Comparison of ENCODE assay signal across 37 cellular contexts in the genomic region with DNA sequence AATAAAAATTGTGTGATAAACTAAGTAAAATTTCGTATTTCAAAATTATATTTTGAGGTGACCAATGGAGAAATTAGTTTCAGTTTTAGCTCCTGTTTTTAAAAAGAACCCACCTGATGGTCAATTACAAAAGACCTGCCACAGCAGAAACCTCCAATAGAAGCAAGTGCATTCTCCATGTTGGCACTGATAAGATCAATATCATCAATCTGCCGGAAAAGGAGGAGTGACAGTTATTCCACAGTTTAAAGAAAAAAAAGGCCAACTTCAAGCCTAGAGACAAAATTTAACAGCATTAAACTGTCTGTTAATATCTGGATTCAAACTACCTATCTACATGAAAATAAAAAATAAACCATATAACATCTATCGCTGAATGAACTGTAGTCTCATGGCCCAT.
"Had no signal": no experiment of that assay in that cellular context is flagged by ENCODE, and none has a peak within 500 bp of the region (broad histone marks: within the 10 kb centered on the region; RNA-seq: fewer than 3 reads in every experiment).

No MANE protein-coding gene starts in this region.

- DNase-seq: activated B cell treated with CpG ODN at 0.5 μM for 24 hours; activated CD4-positive, alpha-beta memory T cell treated with anti-CD3 and anti-CD28 coated beads for 36 hours; activated CD4-positive, alpha-beta T cell treated with anti-CD3 and anti-CD28 coated beads for 4 hours; activated CD4-positive, alpha-beta T cell treated with anti-CD3 and anti-CD28 coated beads, Interleukin-2, amount 10 ng/mL, durations not matched to agents 24 days and 14 days; activated CD4-positive, alpha-beta T cell treated with anti-CD3 and anti-CD28 coated beads, Interleukin-2, amount 50 U/mL, for 1 hour; activated CD4-positive, alpha-beta T cell treated with anti-CD3 and anti-CD28 coated beads, Interleukin-2, amount 50 U/mL, for 4 hours; activated CD4-positive, CD25-positive, alpha-beta regulatory T cell treated with anti-CD3 and anti-CD28 coated beads, Interleukin-2, amount 50 U/mL, for 72 hours; activated CD8-positive, alpha-beta memory T cell treated with anti-CD3 and anti-CD28 coated beads, Interleukin-2, amount 50 U/mL, for 4 hours; activated CD8-positive, alpha-beta T cell treated with anti-CD3 and anti-CD28 coated beads for 36 hours; activated effector memory CD4-positive, alpha-beta T cell treated with anti-CD3 and anti-CD28 coated beads, Interleukin-2, amount 50 U/mL, for 16 hours; activated gamma-delta T cell treated with Interleukin-2 at 50 U/mL for 16 hours; activated naive CD4-positive, alpha-beta T cell; activated naive CD4-positive, alpha-beta T cell treated with anti-CD3 and anti-CD28 coated beads for 36 hours; activated naive CD4-positive, alpha-beta T cell treated with anti-CD3 and anti-CD28 coated beads, Interleukin-2, amount 50 U/mL, for 16 hours; activated naive CD8-positive, alpha-beta T cell treated with anti-CD3 and anti-CD28 coated beads for 36 hours; activated T-cell treated with anti-CD3 and anti-CD28 coated beads for 4 hours; activated T-cell treated with anti-CD3 and anti-CD28 coated beads, Interleukin-2, amount 50 U/mL, for 1 hour; activated T-cell treated with anti-CD3 and anti-CD28 coated beads, Interleukin-2, amount 50 U/mL, for 4 hours; activated T-cell treated with anti-CD3 and anti-CD28 coated beads, Interleukin-2, amount 50 U/mL, for 72 hours; adrenal gland; amniotic stem cell; aorta; body of pancreas; brain microvascular endothelial cell; central memory CD4-positive, alpha-beta T cell; T-helper 1 cell; T-helper 2 cell; T-helper 9 cell; WERI-Rb-1 had no signal

- H3K27ac Mint-ChIP-seq: activated B cell treated with CpG ODN at 0.5 μM for 24 hours; activated CD4-positive, alpha-beta memory T cell treated with anti-CD3 and anti-CD28 coated beads for 36 hours; activated CD4-positive, alpha-beta T cell treated with anti-CD3 and anti-CD28 coated beads, Interleukin-2, amount 10 ng/mL, durations not matched to agents 24 days and 14 days; activated CD8-positive, alpha-beta T cell treated with anti-CD3 and anti-CD28 coated beads for 36 hours; activated naive CD4-positive, alpha-beta T cell treated with anti-CD3 and anti-CD28 coated beads for 36 hours; activated naive CD8-positive, alpha-beta T cell treated with anti-CD3 and anti-CD28 coated beads for 36 hours; activated T-cell treated with anti-CD3 and anti-CD28 coated beads, Interleukin-2, amount 50 U/mL, for 72 hours; activated T-helper 1 cell treated with anti-CD3 and anti-CD28 coated beads, Interleukin-12 subunit alpha, Interleukin-12 subunit beta, Interleukin-2, Interleukin-4 antibody, amounts not matched to agents 30 ng/mL and 10 ng/mL and 1 ng/mL, durations not matched to agents 14 hours and 24 hours and 36 hours; activated T-helper 17 cell treated with anti-CD3 and anti-CD28 coated beads, Interleukin-2, amount 50 U/mL, for 72 hours; T-helper 1 cell treated with Interleukin-12 subunit alpha and Interleukin-12 subunit beta and Interleukin-4 antibody, amounts not matched to agents 30 μg/mL and 1 μg/mL, for 36 hours; T-helper 2 cell treated with Interferon-gamma antibody and Interleukin-4, amounts not matched to agents 5 μg/mL and 100 μg/mL, for 36 hours had no signal

- H3K4me3 Mint-ChIP-seq: activated B cell treated with CpG ODN at 0.5 μM for 24 hours; activated CD4-positive, alpha-beta memory T cell treated with anti-CD3 and anti-CD28 coated beads for 36 hours; activated CD4-positive, alpha-beta T cell treated with anti-CD3 and anti-CD28 coated beads, Interleukin-2, amount 10 ng/mL, durations not matched to agents 24 days and 14 days; activated CD8-positive, alpha-beta T cell treated with anti-CD3 and anti-CD28 coated beads for 36 hours; activated naive CD4-positive, alpha-beta T cell treated with anti-CD3 and anti-CD28 coated beads for 36 hours; activated naive CD8-positive, alpha-beta T cell treated with anti-CD3 and anti-CD28 coated beads for 36 hours; activated T-cell treated with anti-CD3 and anti-CD28 coated beads, Interleukin-2, amount 50 U/mL, for 4 hours; activated T-cell treated with anti-CD3 and anti-CD28 coated beads, Interleukin-2, amount 50 U/mL, for 72 hours; activated T-helper 1 cell treated with anti-CD3 and anti-CD28 coated beads, Interleukin-12 subunit alpha, Interleukin-12 subunit beta, Interleukin-2, Interleukin-4 antibody, amounts not matched to agents 30 ng/mL and 10 ng/mL and 1 ng/mL, durations not matched to agents 14 hours and 24 hours and 36 hours; activated T-helper 17 cell treated with anti-CD3 and anti-CD28 coated beads, Interleukin-2, amount 50 U/mL, for 72 hours; T-helper 1 cell treated with Interleukin-12 subunit alpha and Interleukin-12 subunit beta and Interleukin-4 antibody, amounts not matched to agents 30 μg/mL and 1 μg/mL, for 36 hours; T-helper 2 cell treated with Interferon-gamma antibody and Interleukin-4, amounts not matched to agents 5 μg/mL and 100 μg/mL, for 36 hours had no signal

- H3K4me1 ChIP-seq: body of pancreas, breast epithelium had no signal

- H3K4me1 Mint-ChIP-seq: activated B cell treated with CpG ODN at 0.5 μM for 24 hours; activated CD4-positive, alpha-beta T cell treated with anti-CD3 and anti-CD28 coated beads, Interleukin-2, amount 10 ng/mL, durations not matched to agents 24 days and 14 days; activated T-helper 17 cell treated with anti-CD3 and anti-CD28 coated beads, Interleukin-2, amount 50 U/mL, for 72 hours had no signal

- H3K27ac ChIP-seq: body of pancreas, brain microvascular endothelial cell, breast epithelium, WERI-Rb-1 had no signal

- H3K4me3 ChIP-seq: adrenal gland, body of pancreas, breast epithelium had no signal

- ATAC-seq: activated CD8-positive, alpha-beta T cell treated with anti-CD3 and anti-CD28 coated beads for 36 hours; activated naive CD4-positive, alpha-beta T cell treated with anti-CD3 and anti-CD28 coated beads, Interleukin-2, amount 50 U/mL, for 72 hours; activated T-cell treated with anti-CD3 and anti-CD28 coated beads, Interleukin-2, amount 50 U/mL, for 4 hours; activated T-cell treated with anti-CD3 and anti-CD28 coated beads, Interleukin-2, amount 50 U/mL, for 72 hours; activated T-helper 17 cell treated with anti-CD3 and anti-CD28 coated beads, Interleukin-2, amount 50 U/mL, for 72 hours; body of pancreas had no signal

- FAIRE-seq: astrocyte, TTC549 had no signal

- H3K9me3 ChIP-seq: adrenal gland, body of pancreas had no signal

- H3K27me3 ChIP-seq: adrenal gland, body of pancreas, brain microvascular endothelial cell, breast epithelium had no signal

- H3K27me3 Mint-ChIP-seq: activated B cell treated with CpG ODN at 0.5 μM for 24 hours; activated CD4-positive, alpha-beta memory T cell treated with anti-CD3 and anti-CD28 coated beads for 36 hours; activated CD4-positive, alpha-beta T cell treated with anti-CD3 and anti-CD28 coated beads, Interleukin-2, amount 10 ng/mL, durations not matched to agents 24 days and 14 days; activated CD8-positive, alpha-beta T cell treated with anti-CD3 and anti-CD28 coated beads for 36 hours; activated naive CD8-positive, alpha-beta T cell treated with anti-CD3 and anti-CD28 coated beads for 36 hours; activated T-helper 17 cell treated with anti-CD3 and anti-CD28 coated beads, Interleukin-2, amount 50 U/mL, for 72 hours had no signal
